19 cellular contexts compared by ENCODE assay signal in the genomic region with DNA sequence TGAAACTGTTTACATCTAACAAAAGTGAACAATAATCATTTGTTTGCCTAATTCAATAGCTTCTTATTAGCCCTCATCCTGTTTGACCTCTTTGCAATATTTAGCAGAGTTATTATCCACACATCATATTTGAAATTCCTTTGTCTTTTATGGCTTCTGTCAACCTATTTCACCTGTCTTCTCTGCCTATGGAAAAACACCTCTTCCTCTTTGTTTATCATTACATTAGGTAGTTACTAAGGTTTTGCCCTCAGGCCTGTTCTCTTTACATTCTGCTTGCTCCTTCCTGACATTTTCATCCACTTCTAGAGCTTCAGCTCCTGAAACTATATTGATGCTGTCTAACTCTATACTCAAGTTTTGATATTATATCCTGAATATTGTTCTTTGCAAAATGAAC.
"Had no signal": no experiment of that assay in that cellular context is flagged by ENCODE, and none has a peak within 500 bp of the region (broad histone marks: within the 10 kb centered on the region; RNA-seq: fewer than 3 reads in every experiment).

No MANE protein-coding gene starts in this region.

- H3K9me3 Mint-ChIP-seq: nephron; stimulated activated memory B cell treated with anti-CD40 and anti-IgM and Interleukin-4, amounts not matched to agents 10 μg/mL and 1 μg/mL and 100 μg/mL, for 72 hours; stimulated activated naive CD8-positive, alpha-beta T cell treated with anti-CD3 and anti-CD28 coated beads, Interleukin-15, Interleukin-2, amounts not matched to agents 100 ng/mL and 50 ng/mL, for 24 hours had no signal

- H3K27ac ChIP-seq: esophagus squamous epithelium, neutrophil, spleen, tibial artery, upper lobe of right lung, vagina had no signal

- H3K9me3 ChIP-seq: esophagus squamous epithelium, neutrophil, spleen, tibial artery, upper lobe of right lung, vagina had no signal

- H3K4me1 ChIP-seq: esophagus squamous epithelium, spleen, upper lobe of right lung, vagina had no signal

- H3K27ac Mint-ChIP-seq: naive B cell; nephron; stimulated activated memory B cell treated with anti-CD40 and anti-IgM and Interleukin-4, amounts not matched to agents 10 μg/mL and 1 μg/mL and 100 μg/mL, for 72 hours; stimulated activated naive CD8-positive, alpha-beta T cell treated with anti-CD3 and anti-CD28 coated beads, Interleukin-15, Interleukin-2, amounts not matched to agents 100 ng/mL and 50 ng/mL, for 24 hours had no signal

- DNase-seq: dermis blood vessel endothelial cell; esophagus squamous epithelium; foreskin fibroblast; hippocampal formation; kidney glomerular epithelial cell; mesendoderm; naive B cell; spleen; stimulated activated CD4-positive, alpha-beta T cell treated with anti-CD3 and anti-CD28 coated beads, Interleukin-15, amount 100 ng/mL, for 24 hours; stimulated activated CD4-positive, alpha-beta T cell treated with anti-CD3 and anti-CD28 coated beads, Interleukin-1b, Interleukin-23, amount 100 ng/mL, for 48 hours; stimulated activated CD4-positive, alpha-beta T cell treated with anti-CD3 and anti-CD28 coated beads, Interleukin-4, amount 100 ng/mL, for 24 hours; tibial artery; upper lobe of right lung had no signal

- ATAC-seq: sciatic nerve; stimulated activated memory B cell treated with anti-CD40 and anti-IgM and Interleukin-4, amounts not matched to agents 10 μg/mL and 1 μg/mL and 100 μg/mL, for 72 hours; upper lobe of right lung had no signal

- H3K36me3 ChIP-seq: esophagus squamous epithelium, neutrophil, spleen, tibial artery, upper lobe of right lung, vagina had no signal

- H3K4me3 Mint-ChIP-seq: naive B cell; nephron; stimulated activated memory B cell treated with anti-CD40 and anti-IgM and Interleukin-4, amounts not matched to agents 10 μg/mL and 1 μg/mL and 100 μg/mL, for 72 hours; stimulated activated naive CD8-positive, alpha-beta T cell treated with anti-CD3 and anti-CD28 coated beads, Interleukin-15, Interleukin-2, amounts not matched to agents 100 ng/mL and 50 ng/mL, for 24 hours had no signal

- H3K36me3 Mint-ChIP-seq: naive B cell; stimulated activated memory B cell treated with anti-CD40 and anti-IgM and Interleukin-4, amounts not matched to agents 10 μg/mL and 1 μg/mL and 100 μg/mL, for 72 hours had no signal

- H3K4me3 ChIP-seq: esophagus squamous epithelium, spleen, tibial artery, upper lobe of right lung, vagina had no signal

- H3K4me1 Mint-ChIP-seq: naive B cell; stimulated activated memory B cell treated with anti-CD40 and anti-IgM and Interleukin-4, amounts not matched to agents 10 μg/mL and 1 μg/mL and 100 μg/mL, for 72 hours had no signal

- H3K27me3 ChIP-seq: esophagus squamous epithelium, neutrophil, spleen, tibial artery, upper lobe of right lung, vagina had no signal

- H3K27me3 Mint-ChIP-seq: naive B cell; stimulated activated memory B cell treated with anti-CD40 and anti-IgM and Interleukin-4, amounts not matched to agents 10 μg/mL and 1 μg/mL and 100 μg/mL, for 72 hours had no signal
